Comparison of ENCODE assay signal across 17 cellular contexts in genomic region chr18:240175-240574, GRCh38. TPM values are rescaled to one million over a fixed set of nuclear protein-coding genes. Genes with fewer than 3 reads are reported as not detected.
A peak's percentile ranks its signal among the peaks of the same experiment; 100 is the strongest.
DNase-seq lines count a peak whose midpoint lies in the region; ATAC-seq and TF ChIP-seq lines count a peak whose summit lies in the region.
"Had no signal": no experiment of that assay in that cellular context is flagged by ENCODE, and none has a peak within 500 bp of the region (broad histone marks: within the 10 kb centered on the region; RNA-seq: fewer than 3 reads in every experiment).

No MANE protein-coding gene starts in this region.

- H3K27me3 Mint-ChIP-seq in activated T-helper 17 cell treated with anti-CD3 and anti-CD28 coated beads, Interleukin-2, amount 50 U/mL, for 72 hours, result no peaks in the 10 kb centered on the region

- TF ChIP-seq CTCF in heart right ventricle (IDR thresholded peaks at IDR 0.05) (no peak), psoas muscle (IDR thresholded peaks at IDR 0.05) (no peak)

- H3K4me3 ChIP-seq in heart right ventricle (no peak overlapping the region), psoas muscle (no peak overlapping the region)
- H3K4me3 ChIP-seq: SJCRH30 had no signal

- H3K9me3 ChIP-seq in heart right ventricle, result no peaks in the 10 kb centered on the region
- no peaks in the 10 kb centered on the region for H3K9me3 ChIP-seq in psoas muscle
- H3K9me3 ChIP-seq: SJCRH30 had no signal

- 47 to 72% methylated on average over 1 of the region's 1 CpG for WGBS in heart right ventricle, 2 donors
- 97 to 100% (median 97%) methylated on average over 1 of the region's 1 CpG for WGBS in psoas muscle, 3 donors

- H3K27ac Mint-ChIP-seq in activated T-helper 17 cell treated with anti-CD3 and anti-CD28 coated beads, Interleukin-2, amount 50 U/mL, for 72 hours, result peak overlapping the region; percentile 46

- peak; percentile 18 for DNase-seq in EH (ENCODE audit: low read depth)
- DNase-seq in heart right ventricle, result no peak
- DNase-seq in psoas muscle, result no peak
- DNase-seq in NK-92 treated with Interleukin-12 subunit alpha and Interleukin-12 subunit beta, amount 100 ng/mL, for 24 hours (lab: John Stamatoyannopoulos, UW), result no peak
- DNase-seq: COR-L47, DMS153, EL, H7, Kasumi-1, NCI-H187, NCI-H345, NCI-H526, OCI-M1 had no signal

- H3K9me3 Mint-ChIP-seq in activated T-helper 17 cell treated with anti-CD3 and anti-CD28 coated beads, Interleukin-2, amount 50 U/mL, for 72 hours, result no peaks in the 10 kb centered on the region

- no peak overlapping the region for H3K4me3 Mint-ChIP-seq in activated T-helper 17 cell treated with anti-CD3 and anti-CD28 coated beads, Interleukin-2, amount 50 U/mL, for 72 hours

- peaks cover 67% of the 10 kb centered on the region for H3K36me3 Mint-ChIP-seq in activated T-helper 17 cell treated with anti-CD3 and anti-CD28 coated beads, Interleukin-2, amount 50 U/mL, for 72 hours (ENCODE audit: low read depth)

- peaks cover 4% of the 10 kb centered on the region for H3K4me1 Mint-ChIP-seq in activated T-helper 17 cell treated with anti-CD3 and anti-CD28 coated beads, Interleukin-2, amount 50 U/mL, for 72 hours

- H3K27me3 ChIP-seq in heart right ventricle, result no peaks in the 10 kb centered on the region
- H3K27me3 ChIP-seq in psoas muscle (ENCODE audit: insufficient read depth in 3 of 3, low read length in 2 of 3), result no peaks in the 10 kb centered on the region
- H3K27me3 ChIP-seq: SJCRH30 had no signal

- H3K27ac ChIP-seq in heart right ventricle (peak overlapping the region in 8 of 10 donors; percentile 43 to 83 (median 77)), psoas muscle (no peak overlapping the region)
- H3K27ac ChIP-seq: SJCRH30 had no signal

- H3K36me3 ChIP-seq in heart right ventricle (peaks cover 0 to 58% (median 3%) of the 10 kb centered on the region in 9 donors), psoas muscle (ENCODE audit: insufficient read depth in 1 of 2, low read depth in 1 of 2) (peaks cover 3 to 32% of the 10 kb centered on the region in 2 donors)

- H3K4me1 ChIP-seq in heart right ventricle (peaks cover 0 to 19% (median 0%) of the 10 kb centered on the region in 9 donors), psoas muscle (peaks cover 4% of the 10 kb centered on the region)

- intact Hi-C loops in heart right ventricle (cut with DNase I) (no loop called here), psoas muscle (cut with DNase I) (no loop called here)

- no peak for ATAC-seq in activated T-helper 17 cell treated with anti-CD3 and anti-CD28 coated beads, Interleukin-2, amount 50 U/mL, for 72 hours (replicated peaks)
- ATAC-seq in heart right ventricle, result peak; percentile 80 to 98 (median 92)
- ATAC-seq in psoas muscle, result peak; percentile 71 to 96 (median 90)
- no peak for ATAC-seq in GM18873 (IDR thresholded peaks at IDR 0.05; ENCODE audit: low FRiP score, unreplicated experiment)
- ATAC-seq in GM21786 (IDR thresholded peaks at IDR 0.05; ENCODE audit: unreplicated experiment), result no peak

RNA-seq across cellular contexts. Expression of gene THOC1, which starts 27.7 kb away (rescaled TPM):
- total RNA-seq in activated T-helper 17 cell treated with anti-CD3 and anti-CD28 coated beads, Interleukin-2, amount 50 U/mL, for 72 hours, result 10 to 100 TPM; 71.6 to 99.1 TPM
- total RNA-seq in heart right ventricle (10 to 100 TPM in 5 of 10 donors, 1 to 10 TPM in 5; 7.7 to 14.7 (median 9.8) TPM), psoas muscle (10 to 100 TPM in 2 of 4 donors, 1 to 10 TPM in 2; 8.7 to 13.8 (median 11.0) TPM)
- polyA plus RNA-seq in heart right ventricle (10 to 100 TPM in 1 of 2 donors, 1 to 10 TPM in 1; 9.7 to 64.3 TPM), psoas muscle (10 to 100 TPM; 10.5 to 18.5 (median 11.8) TPM)

Comparison
In these comparisons a context has a peak if more than half of its experiments do, and no peak if none do; other contexts are left out.
1. ATAC-seq: peak in heart right ventricle (8 of 8) and psoas muscle (4 of 4); none in activated T-helper 17 cell treated with anti-CD3 and anti-CD28 coated beads, Interleukin-2, amount 50 U/mL, for 72 hours (single experiment), GM18873 (single experiment) and GM21786 (single experiment).
2. RNA of gene THOC1, which starts 27.7 kb away (total RNA-seq): 71.6 to 99.1 TPM in activated T-helper 17 cell treated with anti-CD3 and anti-CD28 coated beads, Interleukin-2, amount 50 U/mL, for 72 hours; 8.7 to 13.8 TPM in psoas muscle and 7.7 to 14.7 TPM in heart right ventricle; every median in the first group is over 4 times any median in the second.